29 cellular contexts compared by ENCODE assay signal in genomic region chr2:194854941-194855340, GRCh38.
"Had no signal": no experiment of that assay in that cellular context is flagged by ENCODE, and none has a peak within 500 bp of the region (broad histone marks: within the 10 kb centered on the region; RNA-seq: fewer than 3 reads in every experiment).

No MANE protein-coding gene starts in this region.

- DNase-seq: naive thymus-derived CD8-positive, alpha-beta T cell; nephron progenitor cell; nucleus accumbens; psoas muscle; right lobe of liver; sigmoid colon; small intestine; stimulated activated CD4-positive, alpha-beta T cell treated with anti-CD3 and anti-CD28 coated beads, Interleukin-12 subunit alpha, Interleukin-12 subunit beta, amount 100 ng/mL, for 4 hours; stimulated activated CD4-positive, alpha-beta T cell treated with anti-CD3 and anti-CD28 coated beads, Interleukin-1b, Interleukin-23, amount 100 ng/mL, for 48 hours; stimulated activated CD4-positive, alpha-beta T cell treated with anti-CD3 and anti-CD28 coated beads, Interleukin-4, amount 100 ng/mL, for 1 hour; stimulated activated CD4-positive, alpha-beta T cell treated with anti-CD3 and anti-CD28 coated beads, Interleukin-4, amount 100 ng/mL, for 4 hours; stimulated activated CD8-positive, alpha-beta memory T cell treated with anti-CD3 and anti-CD28 coated beads, Interleukin-4, amount 100 ng/mL, for 48 hours; stimulated activated naive CD4-positive, alpha-beta T cell; stimulated activated naive CD8-positive, alpha-beta T cell treated with anti-CD3 and anti-CD28 coated beads, Interleukin-15, amount 100 ng/mL, for 72 hours; stimulated activated naive CD8-positive, alpha-beta T cell treated with anti-CD3 and anti-CD28 coated beads, Interleukin-15, Interleukin-2, amounts not matched to agents 100 U/mL and 50 U/mL, for 24 hours; substantia nigra; testis; tibial artery; transverse colon; upper lobe of right lung had no signal

- FAIRE-seq: pancreas, small intestine had no signal

- H3K27me3 ChIP-seq: neutrophil, pancreas, right lobe of liver, sigmoid colon, suprapubic skin, testis, tibial artery, transverse colon, upper lobe of right lung, uterus had no signal

- H3K27me3 Mint-ChIP-seq: natural killer cell treated with Interleukin-12 subunit alpha and Interleukin-12 subunit beta and Interleukin-15 and Interleukin-18, amount 100 ng/mL, for 72 hours; progenitor cell of endocrine pancreas; stimulated activated memory B cell treated with anti-CD40 and anti-IgM and Interleukin-4, amounts not matched to agents 10 μg/mL and 1 μg/mL and 100 μg/mL, for 72 hours; stimulated activated naive CD8-positive, alpha-beta T cell treated with anti-CD3 and anti-CD28 coated beads, Interleukin-15, amount 100 ng/mL, for 72 hours; type B pancreatic cell had no signal

- H3K27ac Mint-ChIP-seq: naive thymus-derived CD8-positive, alpha-beta T cell; natural killer cell treated with Interleukin-12 subunit alpha and Interleukin-12 subunit beta and Interleukin-15 and Interleukin-18, amount 100 ng/mL, for 72 hours; nephron progenitor cell; progenitor cell of endocrine pancreas; stimulated activated memory B cell treated with anti-CD40 and anti-IgM and Interleukin-4, amounts not matched to agents 10 μg/mL and 1 μg/mL and 100 μg/mL, for 72 hours; stimulated activated naive CD8-positive, alpha-beta T cell treated with anti-CD3 and anti-CD28 coated beads, Interleukin-15, amount 100 ng/mL, for 72 hours; type B pancreatic cell had no signal

- H3K36me3 Mint-ChIP-seq: naive thymus-derived CD8-positive, alpha-beta T cell; natural killer cell treated with Interleukin-12 subunit alpha and Interleukin-12 subunit beta and Interleukin-15 and Interleukin-18, amount 100 ng/mL, for 72 hours; stimulated activated memory B cell treated with anti-CD40 and anti-IgM and Interleukin-4, amounts not matched to agents 10 μg/mL and 1 μg/mL and 100 μg/mL, for 72 hours; type B pancreatic cell had no signal

- H3K4me1 ChIP-seq: pancreas, psoas muscle, right lobe of liver, sigmoid colon, suprapubic skin, testis, tibial artery, transverse colon, upper lobe of right lung, uterus had no signal

- H3K9me3 ChIP-seq: neutrophil, pancreas, psoas muscle, right lobe of liver, sigmoid colon, suprapubic skin, testis, tibial artery, transverse colon, upper lobe of right lung, uterus had no signal

- H3K4me1 Mint-ChIP-seq: naive thymus-derived CD8-positive, alpha-beta T cell; nephron progenitor cell; neural crest cell; stimulated activated memory B cell treated with anti-CD40 and anti-IgM and Interleukin-4, amounts not matched to agents 10 μg/mL and 1 μg/mL and 100 μg/mL, for 72 hours; stimulated activated naive CD8-positive, alpha-beta T cell treated with anti-CD3 and anti-CD28 coated beads, Interleukin-15, amount 100 ng/mL, for 72 hours had no signal

- H3K4me3 Mint-ChIP-seq: naive thymus-derived CD8-positive, alpha-beta T cell; natural killer cell treated with Interleukin-12 subunit alpha and Interleukin-12 subunit beta and Interleukin-15 and Interleukin-18, amount 100 ng/mL, for 72 hours; nephron progenitor cell; neural crest cell; stimulated activated memory B cell treated with anti-CD40 and anti-IgM and Interleukin-4, amounts not matched to agents 10 μg/mL and 1 μg/mL and 100 μg/mL, for 72 hours; stimulated activated naive CD8-positive, alpha-beta T cell treated with anti-CD3 and anti-CD28 coated beads, Interleukin-15, amount 100 ng/mL, for 72 hours; type B pancreatic cell had no signal

- H3K36me3 ChIP-seq: neutrophil, pancreas, right lobe of liver, sigmoid colon, suprapubic skin, tibial artery, transverse colon, upper lobe of right lung, uterus had no signal

- H3K9me3 Mint-ChIP-seq: stimulated activated memory B cell treated with anti-CD40 and anti-IgM and Interleukin-4, amounts not matched to agents 10 μg/mL and 1 μg/mL and 100 μg/mL, for 72 hours; stimulated activated naive CD8-positive, alpha-beta T cell treated with anti-CD3 and anti-CD28 coated beads, Interleukin-15, amount 100 ng/mL, for 72 hours; type B pancreatic cell had no signal

- H3K4me3 ChIP-seq: pancreas, psoas muscle, right lobe of liver, sigmoid colon, suprapubic skin, testis, tibial artery, transverse colon, upper lobe of right lung, uterus had no signal

- H3K27ac ChIP-seq: neutrophil, pancreas, psoas muscle, right lobe of liver, sigmoid colon, suprapubic skin, testis, tibial artery, transverse colon, upper lobe of right lung, uterus had no signal
